In the genomic region with DNA sequence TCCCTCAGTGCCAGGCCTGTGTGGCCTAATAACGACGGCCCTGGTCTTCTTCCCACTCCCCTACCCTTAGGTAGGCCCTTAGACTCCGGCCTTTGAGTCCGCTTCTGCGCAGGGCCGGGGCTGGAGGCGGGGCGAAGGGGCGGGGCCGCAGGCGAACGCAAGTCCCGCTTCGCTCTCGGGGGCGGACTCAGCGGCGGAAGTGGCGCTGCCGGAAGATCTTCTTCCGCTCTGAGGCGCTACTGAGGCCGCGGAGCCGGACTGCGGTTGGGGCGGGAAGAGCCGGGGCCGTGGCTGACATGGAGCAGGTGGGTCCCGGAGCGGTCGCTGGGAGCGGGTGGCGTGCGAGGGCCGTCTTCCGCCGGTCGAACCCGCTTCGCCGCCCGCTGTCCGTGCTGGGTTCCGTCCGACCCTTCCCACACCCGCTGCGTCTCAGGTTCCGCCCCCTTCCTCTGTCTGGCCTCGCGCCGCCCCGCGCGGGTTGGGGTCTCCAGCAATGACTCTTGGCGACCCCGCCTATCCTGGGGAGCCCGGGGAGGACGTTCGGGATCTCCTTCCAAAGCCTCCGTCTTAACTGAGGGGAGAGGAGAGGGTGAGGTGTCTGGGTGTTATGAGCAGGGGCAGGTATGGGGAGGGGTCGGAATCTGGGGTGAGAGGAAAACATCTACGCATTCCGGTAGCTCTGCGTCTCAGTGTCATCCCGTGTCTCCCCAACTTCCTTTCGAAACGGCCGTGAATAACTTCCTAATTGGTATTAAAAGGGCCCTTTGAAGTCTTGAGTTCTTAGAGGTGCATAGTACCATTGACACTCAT, we compare ENCODE assay signal across 1 cellular context.
TF ChIP-seq lines count a peak whose summit lies in the region.

A gene (plus strand): TSS at position 218 of the 810 bp plus-strand sequence. CDS start 16,388 bp downstream, outside the sequence.

TF ChIP-seq in HEK293, 187 proteins besides CTCF, POLR2A, EP300 and RAD21 (continued from another document and continues in another):
- TF ChIP-seq, protein P1, sequence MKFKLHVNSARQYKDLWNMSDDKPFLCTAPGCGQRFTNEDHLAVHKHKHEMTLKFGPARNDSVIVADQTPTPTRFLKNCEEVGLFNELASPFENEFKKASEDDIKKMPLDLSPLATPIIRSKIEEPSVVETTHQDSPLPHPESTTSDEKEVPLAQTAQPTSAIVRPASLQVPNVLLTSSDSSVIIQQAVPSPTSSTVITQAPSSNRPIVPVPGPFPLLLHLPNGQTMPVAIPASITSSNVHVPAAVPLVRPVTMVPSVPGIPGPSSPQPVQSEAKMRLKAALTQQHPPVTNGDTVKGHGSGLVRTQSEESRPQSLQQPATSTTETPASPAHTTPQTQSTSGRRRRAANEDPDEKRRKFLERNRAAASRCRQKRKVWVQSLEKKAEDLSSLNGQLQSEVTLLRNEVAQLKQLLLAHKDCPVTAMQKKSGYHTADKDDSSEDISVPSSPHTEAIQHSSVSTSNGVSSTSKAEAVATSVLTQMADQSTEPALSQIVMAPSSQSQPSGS (tag by site-specific recombination; IDR thresholded peaks at IDR 0.05; ENCODE audit: low read depth) = no peak
- no peak for TF ChIP-seq PRDM1 (tag by site-specific recombination; IDR thresholded peaks at IDR 0.05)
- no peak for TF ChIP-seq ZNF112 (tag by site-specific recombination; IDR thresholded peaks at IDR 0.05)
- TF ChIP-seq, protein P2, sequence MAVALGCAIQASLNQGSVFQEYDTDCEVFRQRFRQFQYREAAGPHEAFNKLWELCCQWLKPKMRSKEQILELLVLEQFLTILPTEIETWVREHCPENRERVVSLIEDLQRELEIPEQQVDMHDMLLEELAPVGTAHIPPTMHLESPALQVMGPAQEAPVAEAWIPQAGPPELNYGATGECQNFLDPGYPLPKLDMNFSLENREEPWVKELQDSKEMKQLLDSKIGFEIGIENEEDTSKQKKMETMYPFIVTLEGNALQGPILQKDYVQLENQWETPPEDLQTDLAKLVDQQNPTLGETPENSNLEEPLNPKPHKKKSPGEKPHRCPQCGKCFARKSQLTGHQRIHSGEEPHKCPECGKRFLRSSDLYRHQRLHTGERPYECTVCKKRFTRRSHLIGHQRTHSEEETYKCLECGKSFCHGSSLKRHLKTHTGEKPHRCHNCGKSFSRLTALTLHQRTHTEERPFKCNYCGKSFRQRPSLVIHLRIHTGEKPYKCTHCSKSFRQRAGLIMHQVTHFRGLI (tag by site-specific recombination; IDR thresholded peaks at IDR 0.05) = no peak
- TF ChIP-seq OVOL3 (tag by site-specific recombination; IDR thresholded peaks at IDR 0.05) = no peak; the same call in 1 of the 2 replicates
- no peak for TF ChIP-seq ZNF624 (tag by site-specific recombination; IDR thresholded peaks at IDR 0.05)
- TF ChIP-seq, protein P3, sequence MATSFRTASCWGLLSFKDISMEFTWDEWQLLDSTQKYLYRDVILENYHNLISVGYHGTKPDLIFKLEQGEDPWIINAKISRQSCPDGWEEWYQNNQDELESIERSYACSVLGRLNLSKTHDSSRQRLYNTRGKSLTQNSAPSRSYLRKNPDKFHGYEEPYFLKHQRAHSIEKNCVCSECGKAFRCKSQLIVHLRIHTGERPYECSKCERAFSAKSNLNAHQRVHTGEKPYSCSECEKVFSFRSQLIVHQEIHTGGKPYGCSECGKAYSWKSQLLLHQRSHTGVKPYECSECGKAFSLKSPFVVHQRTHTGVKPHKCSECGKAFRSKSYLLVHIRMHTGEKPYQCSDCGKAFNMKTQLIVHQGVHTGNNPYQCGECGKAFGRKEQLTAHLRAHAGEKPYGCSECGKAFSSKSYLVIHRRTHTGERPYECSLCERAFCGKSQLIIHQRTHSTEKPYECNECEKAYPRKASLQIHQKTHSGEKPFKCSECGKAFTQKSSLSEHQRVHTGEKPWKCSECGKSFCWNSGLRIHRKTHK (tag by site-specific recombination; IDR thresholded peaks at IDR 0.05) = no peak
- no peak for TF ChIP-seq GLI2 (tag by site-specific recombination; IDR thresholded peaks at IDR 0.05; ENCODE audit: borderline replicate concordance, low read depth)
- TF ChIP-seq ZNF266 (tag by site-specific recombination; IDR thresholded peaks at IDR 0.05; ENCODE audit: low read depth) = no peak
- no peak for TF ChIP-seq ZNF423 (tag by site-specific recombination; IDR thresholded peaks at IDR 0.05)
- TF ChIP-seq ZNF366 (tag by site-specific recombination; conservative IDR thresholded peaks at IDR 0.05) = no peak
- TF ChIP-seq, protein P4, sequence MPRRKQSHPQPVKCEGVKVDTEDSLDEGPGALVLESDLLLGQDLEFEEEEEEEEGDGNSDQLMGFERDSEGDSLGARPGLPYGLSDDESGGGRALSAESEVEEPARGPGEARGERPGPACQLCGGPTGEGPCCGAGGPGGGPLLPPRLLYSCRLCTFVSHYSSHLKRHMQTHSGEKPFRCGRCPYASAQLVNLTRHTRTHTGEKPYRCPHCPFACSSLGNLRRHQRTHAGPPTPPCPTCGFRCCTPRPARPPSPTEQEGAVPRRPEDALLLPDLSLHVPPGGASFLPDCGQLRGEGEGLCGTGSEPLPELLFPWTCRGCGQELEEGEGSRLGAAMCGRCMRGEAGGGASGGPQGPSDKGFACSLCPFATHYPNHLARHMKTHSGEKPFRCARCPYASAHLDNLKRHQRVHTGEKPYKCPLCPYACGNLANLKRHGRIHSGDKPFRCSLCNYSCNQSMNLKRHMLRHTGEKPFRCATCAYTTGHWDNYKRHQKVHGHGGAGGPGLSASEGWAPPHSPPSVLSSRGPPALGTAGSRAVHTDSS (tag by site-specific recombination; IDR thresholded peaks at IDR 0.05) = no peak
- no peak for TF ChIP-seq ZNF404 (tag by site-specific recombination; IDR thresholded peaks at IDR 0.05)
- TF ChIP-seq, protein P5, sequence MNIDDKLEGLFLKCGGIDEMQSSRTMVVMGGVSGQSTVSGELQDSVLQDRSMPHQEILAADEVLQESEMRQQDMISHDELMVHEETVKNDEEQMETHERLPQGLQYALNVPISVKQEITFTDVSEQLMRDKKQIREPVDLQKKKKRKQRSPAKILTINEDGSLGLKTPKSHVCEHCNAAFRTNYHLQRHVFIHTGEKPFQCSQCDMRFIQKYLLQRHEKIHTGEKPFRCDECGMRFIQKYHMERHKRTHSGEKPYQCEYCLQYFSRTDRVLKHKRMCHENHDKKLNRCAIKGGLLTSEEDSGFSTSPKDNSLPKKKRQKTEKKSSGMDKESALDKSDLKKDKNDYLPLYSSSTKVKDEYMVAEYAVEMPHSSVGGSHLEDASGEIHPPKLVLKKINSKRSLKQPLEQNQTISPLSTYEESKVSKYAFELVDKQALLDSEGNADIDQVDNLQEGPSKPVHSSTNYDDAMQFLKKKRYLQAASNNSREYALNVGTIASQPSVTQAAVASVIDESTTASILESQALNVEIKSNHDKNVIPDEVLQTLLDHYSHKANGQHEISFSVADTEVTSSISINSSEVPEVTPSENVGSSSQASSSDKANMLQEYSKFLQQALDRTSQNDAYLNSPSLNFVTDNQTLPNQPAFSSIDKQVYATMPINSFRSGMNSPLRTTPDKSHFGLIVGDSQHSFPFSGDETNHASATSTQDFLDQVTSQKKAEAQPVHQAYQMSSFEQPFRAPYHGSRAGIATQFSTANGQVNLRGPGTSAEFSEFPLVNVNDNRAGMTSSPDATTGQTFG (tag by site-specific recombination; IDR thresholded peaks at IDR 0.05; ENCODE audit: borderline replicate concordance) = no peak; the same call in 1 of the 2 replicates
- TF ChIP-seq ZBTB21 (tag by site-specific recombination; IDR thresholded peaks at IDR 0.05) = 0 out of 2 replicates have a peak, but pooled peaks have one; percentile 21
- TF ChIP-seq ZNF146 (tag by site-specific recombination; IDR thresholded peaks at IDR 0.05) = peak; percentile 50; the same call in 1 of the 2 replicates
- no peak for TF ChIP-seq ZNF394 (tag by site-specific recombination; IDR thresholded peaks at IDR 0.05; ENCODE audit: borderline replicate concordance)
- 0 out of 2 replicates have a peak, but pooled peaks have one; percentile 51 for TF ChIP-seq ZNF239 (tag by site-specific recombination; IDR thresholded peaks at IDR 0.05)
- TF ChIP-seq, protein P6, sequence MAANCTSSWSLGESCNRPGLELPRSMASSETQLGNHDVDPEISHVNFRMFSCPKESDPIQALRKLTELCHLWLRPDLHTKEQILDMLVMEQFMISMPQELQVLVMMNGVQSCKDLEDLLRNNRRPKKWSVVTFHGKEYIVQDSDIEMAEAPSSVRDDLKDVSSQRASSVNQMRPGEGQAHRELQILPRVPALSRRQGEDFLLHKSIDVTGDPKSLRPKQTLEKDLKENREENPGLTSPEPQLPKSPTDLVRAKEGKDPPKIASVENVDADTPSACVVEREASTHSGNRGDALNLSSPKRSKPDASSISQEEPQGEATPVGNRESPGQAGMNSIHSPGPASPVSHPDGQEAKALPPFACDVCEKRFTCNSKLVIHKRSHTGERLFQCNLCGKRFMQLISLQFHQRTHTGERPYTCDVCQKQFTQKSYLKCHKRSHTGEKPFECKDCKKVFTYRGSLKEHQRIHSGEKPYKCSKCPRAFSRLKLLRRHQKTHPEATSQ (tag by site-specific recombination; IDR thresholded peaks at IDR 0.05) = peak; percentile 91
- TF ChIP-seq TRIM28 (IDR thresholded peaks at IDR 0.05; ENCODE audit: borderline replicate concordance, low read length) = no peak
- no peak for TF ChIP-seq ZNF37A (tag by site-specific recombination; IDR thresholded peaks at IDR 0.05)
- TF ChIP-seq, protein P7, sequence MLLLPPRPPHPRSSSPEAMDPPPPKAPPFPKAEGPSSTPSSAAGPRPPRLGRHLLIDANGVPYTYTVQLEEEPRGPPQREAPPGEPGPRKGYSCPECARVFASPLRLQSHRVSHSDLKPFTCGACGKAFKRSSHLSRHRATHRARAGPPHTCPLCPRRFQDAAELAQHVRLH (tag by site-specific recombination; IDR thresholded peaks at IDR 0.05) = no peak; the same call in 1 of the 2 replicates
- TF ChIP-seq WT1 (tag by site-specific recombination; IDR thresholded peaks at IDR 0.05) = peak; percentile 34; the same call in 1 of the 2 replicates
- TF ChIP-seq REPIN1 (tag by site-specific recombination; IDR thresholded peaks at IDR 0.05; ENCODE audit: low read depth) = no peak; the same call in 1 of the 2 replicates
- peak; percentile 39; the same call in 1 of the 2 replicates for TF ChIP-seq ZNF660 (tag by site-specific recombination; IDR thresholded peaks at IDR 0.05)
- TF ChIP-seq ZNF354C (tag by site-specific recombination; IDR thresholded peaks at IDR 0.05; ENCODE audit: borderline replicate concordance, low read depth) = no peak
- TF ChIP-seq ZNF677 (tag by site-specific recombination; IDR thresholded peaks at IDR 0.05) = no peak
- TF ChIP-seq, protein P8, sequence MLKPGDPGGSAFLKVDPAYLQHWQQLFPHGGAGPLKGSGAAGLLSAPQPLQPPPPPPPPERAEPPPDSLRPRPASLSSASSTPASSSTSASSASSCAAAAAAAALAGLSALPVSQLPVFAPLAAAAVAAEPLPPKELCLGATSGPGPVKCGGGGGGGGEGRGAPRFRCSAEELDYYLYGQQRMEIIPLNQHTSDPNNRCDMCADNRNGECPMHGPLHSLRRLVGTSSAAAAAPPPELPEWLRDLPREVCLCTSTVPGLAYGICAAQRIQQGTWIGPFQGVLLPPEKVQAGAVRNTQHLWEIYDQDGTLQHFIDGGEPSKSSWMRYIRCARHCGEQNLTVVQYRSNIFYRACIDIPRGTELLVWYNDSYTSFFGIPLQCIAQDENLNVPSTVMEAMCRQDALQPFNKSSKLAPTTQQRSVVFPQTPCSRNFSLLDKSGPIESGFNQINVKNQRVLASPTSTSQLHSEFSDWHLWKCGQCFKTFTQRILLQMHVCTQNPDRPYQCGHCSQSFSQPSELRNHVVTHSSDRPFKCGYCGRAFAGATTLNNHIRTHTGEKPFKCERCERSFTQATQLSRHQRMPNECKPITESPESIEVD (tag by site-specific recombination; IDR thresholded peaks at IDR 0.05) = no peak
- no peak for TF ChIP-seq TCF7L2 (IDR thresholded peaks at IDR 0.05; ENCODE audit: borderline replicate concordance, low read depth, low read length)
- TF ChIP-seq ZBTB1 (tag by site-specific recombination; IDR thresholded peaks at IDR 0.05) = no peak
- TF ChIP-seq KLF1 (tag by site-specific recombination; IDR thresholded peaks at IDR 0.05) = peak; percentile 68
- no peak for TF ChIP-seq ZNF626 (tag by site-specific recombination; IDR thresholded peaks at IDR 0.05)
- TF ChIP-seq ZNF830 (tag by site-specific recombination; IDR thresholded peaks at IDR 0.05; ENCODE audit: low read depth) = no peak
- TF ChIP-seq, protein P9, sequence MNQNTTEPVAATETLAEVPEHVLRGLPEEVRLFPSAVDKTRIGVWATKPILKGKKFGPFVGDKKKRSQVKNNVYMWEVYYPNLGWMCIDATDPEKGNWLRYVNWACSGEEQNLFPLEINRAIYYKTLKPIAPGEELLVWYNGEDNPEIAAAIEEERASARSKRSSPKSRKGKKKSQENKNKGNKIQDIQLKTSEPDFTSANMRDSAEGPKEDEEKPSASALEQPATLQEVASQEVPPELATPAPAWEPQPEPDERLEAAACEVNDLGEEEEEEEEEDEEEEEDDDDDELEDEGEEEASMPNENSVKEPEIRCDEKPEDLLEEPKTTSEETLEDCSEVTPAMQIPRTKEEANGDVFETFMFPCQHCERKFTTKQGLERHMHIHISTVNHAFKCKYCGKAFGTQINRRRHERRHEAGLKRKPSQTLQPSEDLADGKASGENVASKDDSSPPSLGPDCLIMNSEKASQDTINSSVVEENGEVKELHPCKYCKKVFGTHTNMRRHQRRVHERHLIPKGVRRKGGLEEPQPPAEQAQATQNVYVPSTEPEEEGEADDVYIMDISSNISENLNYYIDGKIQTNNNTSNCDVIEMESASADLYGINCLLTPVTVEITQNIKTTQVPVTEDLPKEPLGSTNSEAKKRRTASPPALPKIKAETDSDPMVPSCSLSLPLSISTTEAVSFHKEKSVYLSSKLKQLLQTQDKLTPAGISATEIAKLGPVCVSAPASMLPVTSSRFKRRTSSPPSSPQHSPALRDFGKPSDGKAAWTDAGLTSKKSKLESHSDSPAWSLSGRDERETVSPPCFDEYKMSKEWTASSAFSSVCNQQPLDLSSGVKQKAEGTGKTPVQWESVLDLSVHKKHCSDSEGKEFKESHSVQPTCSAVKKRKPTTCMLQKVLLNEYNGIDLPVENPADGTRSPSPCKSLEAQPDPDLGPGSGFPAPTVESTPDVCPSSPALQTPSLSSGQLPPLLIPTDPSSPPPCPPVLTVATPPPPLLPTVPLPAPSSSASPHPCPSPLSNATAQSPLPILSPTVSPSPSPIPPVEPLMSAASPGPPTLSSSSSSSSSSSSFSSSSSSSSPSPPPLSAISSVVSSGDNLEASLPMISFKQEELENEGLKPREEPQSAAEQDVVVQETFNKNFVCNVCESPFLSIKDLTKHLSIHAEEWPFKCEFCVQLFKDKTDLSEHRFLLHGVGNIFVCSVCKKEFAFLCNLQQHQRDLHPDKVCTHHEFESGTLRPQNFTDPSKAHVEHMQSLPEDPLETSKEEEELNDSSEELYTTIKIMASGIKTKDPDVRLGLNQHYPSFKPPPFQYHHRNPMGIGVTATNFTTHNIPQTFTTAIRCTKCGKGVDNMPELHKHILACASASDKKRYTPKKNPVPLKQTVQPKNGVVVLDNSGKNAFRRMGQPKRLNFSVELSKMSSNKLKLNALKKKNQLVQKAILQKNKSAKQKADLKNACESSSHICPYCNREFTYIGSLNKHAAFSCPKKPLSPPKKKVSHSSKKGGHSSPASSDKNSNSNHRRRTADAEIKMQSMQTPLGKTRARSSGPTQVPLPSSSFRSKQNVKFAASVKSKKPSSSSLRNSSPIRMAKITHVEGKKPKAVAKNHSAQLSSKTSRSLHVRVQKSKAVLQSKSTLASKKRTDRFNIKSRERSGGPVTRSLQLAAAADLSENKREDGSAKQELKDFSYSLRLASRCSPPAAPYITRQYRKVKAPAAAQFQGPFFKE (tag by site-specific recombination; IDR thresholded peaks at IDR 0.05; ENCODE audit: borderline replicate concordance) = no peak
- peak; percentile 52; the same call in 1 of the 2 replicates for TF ChIP-seq GLIS2 (tag by site-specific recombination; IDR thresholded peaks at IDR 0.05)
